Comparison of ENCODE assay signal across 8 cellular contexts in the genomic region with DNA sequence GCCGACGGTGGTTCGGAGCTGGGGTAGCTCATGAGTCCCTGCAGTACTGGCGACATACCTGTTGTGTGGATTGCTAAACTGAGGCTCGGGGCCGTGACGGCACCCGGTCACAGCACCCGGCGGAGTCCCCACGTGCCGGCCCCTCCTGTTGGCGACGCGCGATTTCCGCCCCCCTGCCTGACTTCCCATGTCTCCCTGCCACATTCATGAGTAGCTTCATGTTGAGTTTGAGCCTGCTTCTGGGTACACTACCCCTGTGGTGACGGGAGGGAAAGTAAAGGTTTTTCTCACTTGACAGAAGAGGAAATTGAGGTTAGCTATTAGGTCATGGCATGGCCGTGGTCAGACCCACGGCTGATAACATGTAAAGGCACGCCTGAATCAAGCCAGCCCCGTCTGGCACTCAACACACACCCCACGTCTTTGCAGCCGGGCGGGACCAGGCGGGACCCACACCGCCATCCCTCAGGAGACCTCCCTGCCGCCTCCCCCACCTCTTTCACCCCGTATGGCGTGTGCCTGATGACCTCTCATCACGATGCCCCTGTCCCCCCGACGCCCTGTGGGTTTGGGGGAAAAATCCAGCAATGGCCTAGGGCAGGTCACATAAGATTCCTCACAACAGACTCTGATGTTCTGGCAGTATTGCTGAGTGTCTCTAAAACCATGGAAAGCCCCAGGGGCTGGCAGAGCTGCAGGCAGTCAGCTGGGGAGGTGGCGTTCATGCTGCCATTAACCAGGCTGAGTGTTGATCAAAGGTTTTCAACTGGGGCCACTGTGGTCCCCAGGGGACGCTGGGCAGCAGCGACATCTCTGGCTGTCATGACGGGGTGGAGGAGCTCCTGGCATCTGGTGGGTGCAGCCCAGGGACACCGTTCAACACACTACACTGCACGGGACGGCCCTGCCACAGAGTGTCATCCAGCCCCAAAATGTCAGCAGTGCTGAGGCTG. TPM values are rescaled to one million over a fixed set of nuclear protein-coding genes. Genes with fewer than 3 reads are reported as not detected.
A peak's percentile ranks its signal among the peaks of the same experiment; 100 is the strongest.
DNase-seq lines count a peak whose midpoint lies in the region; ATAC-seq, FAIRE-seq and TF ChIP-seq lines count a peak whose summit lies in the region.

No MANE protein-coding gene starts in this region.

- H2AK5ac ChIP-seq in H1 (ENCODE audit: low read depth, low read length), result no peak overlapping the region

- no peak for TF ChIP-seq EP300 in H1 (IDR thresholded peaks at IDR 0.05; ENCODE audit: borderline replicate concordance in 1 of 2, low read depth in 2 of 2, low read length in 2 of 2)

- H2BK120ac ChIP-seq in H1 (replicated peaks; ENCODE audit: low read depth, low read length), result no peak overlapping the region

- no peaks in the 10 kb centered on the region; the same call in 1 of the 2 replicates for H3K23me2 ChIP-seq in H1 (ENCODE audit: low read depth, low read length)

- POLR2A ChIA-PET in H1 (lab: Charles Lee; ENCODE audit: partially characterized antibody), result no interaction called here

- H3K56ac ChIP-seq in H1 (replicated peaks; ENCODE audit: insufficient read length, low read depth, low read length), result peak overlapping the region; percentile 12

- ATAC-seq in GM18508 (IDR thresholded peaks at IDR 0.05; ENCODE audit: insufficient read depth, unreplicated experiment) (peak; percentile 60), GM21825 (IDR thresholded peaks at IDR 0.05; ENCODE audit: unreplicated experiment) (peak; percentile 58), psoas muscle (no peak)

- no peak for FAIRE-seq in H1 (lab: Jason Lieb, UNC)

- H3K27me3 ChIP-seq in H1 (replicated peaks in 1 of 4; ENCODE audit: control insufficient read depth in 3 of 4, extremely low read depth in 1 of 4, insufficient read depth in 3 of 4, low read length in 3 of 4), result no peaks in the 10 kb centered on the region
- H3K27me3 ChIP-seq in psoas muscle (ENCODE audit: insufficient read depth in 3 of 3, low read length in 2 of 3), result no peaks in the 10 kb centered on the region

- no peak overlapping the region for H3K4ac ChIP-seq in H1 (replicated peaks; ENCODE audit: insufficient read length, low read depth, low read length)

- TF ChIP-seq POLR2A in H1 (IDR thresholded peaks at IDR 0.05; ENCODE audit: control extremely low read depth in 1 of 2, low read depth in 2 of 2, low read length in 2 of 2), result no peak

- H3K27ac ChIP-seq in H1 (ENCODE audit: low read depth, low read length) (no peak overlapping the region), psoas muscle (no peak overlapping the region)

- DNase-seq in NCI-H226 (peak; percentile 6), H1 (ENCODE audit: low read depth in 1 of 2, low spot score in 2 of 2) (no peak), HT-29 (ENCODE audit: low spot score) (no peak), psoas muscle (no peak), GM03348 (ENCODE audit: low spot score) (no peak), anterior cingulate cortex (lab: John Stamatoyannopoulos, UW) (no peak)

- WGBS in H1 (ENCODE audit: extremely low coverage in 1 of 2, insufficient coverage in 1 of 2, insufficient read length in 1 of 2, insufficient replicate concordance in 2 of 2, low coverage in 1 of 2, low lambda C conversion rate in 2 of 2, missing lambda C conversion rate in 1 of 2), 2 experiments, result 91% methylated on average over 32 of the region's 40 CpGs; no CpG with 5 or more reads in 1 of the 2 experiments
- 72 to 86% (median 76%) methylated on average over 40 of the region's 40 CpGs for WGBS in psoas muscle, 3 donors

- H3K9me3 ChIP-seq in H1 (ENCODE audit: insufficient read depth in 2 of 2, low read depth in 1 of 2, low read length in 1 of 2), result peaks cover 0 to 3% of the 10 kb centered on the region in 2 experiments; a peak in 1 of 4 replicates
- peaks cover 4% of the 10 kb centered on the region for H3K9me3 ChIP-seq in psoas muscle

- CTCF ChIA-PET in H1 (lab: Charles Lee; ENCODE audit: partially characterized antibody), result no interaction called here

- TF ChIP-seq CTCF in H1 (IDR thresholded peaks at IDR 0.05; ENCODE audit: control extremely low read depth in 1 of 3, insufficient read depth in 1 of 3, low read depth in 1 of 3, low read length in 3 of 3) (no peak), psoas muscle (IDR thresholded peaks at IDR 0.05) (no peak)

- H3K4me3 ChIP-seq in H1 (ENCODE audit: extremely low read depth in 1 of 4, insufficient read depth in 2 of 4, low read depth in 3 of 4, low read length in 4 of 4) (no peak overlapping the region), psoas muscle (no peak overlapping the region)

- H4K91ac ChIP-seq in H1 (replicated peaks; ENCODE audit: insufficient read length, low read length), result no peak overlapping the region

- no peak for TF ChIP-seq RAD21 in H1 (IDR thresholded peaks at IDR 0.05 in 1 of 2, conservative IDR thresholded peaks at IDR 0.05 in 1 of 2; ENCODE audit: low read depth in 2 of 2, low read length in 2 of 2)

- H3K18ac ChIP-seq in H1 (ENCODE audit: extremely low read depth, low read length), result no peak overlapping the region

- H3K4me2 ChIP-seq in H1 (ENCODE audit: insufficient read depth in 1 of 2, low read depth in 2 of 2, low read length in 2 of 2), result no peak overlapping the region

- no peak overlapping the region for H2AFZ ChIP-seq in H1 (ENCODE audit: low read length)

- 0 out of 2 replicates have a peak overlapping the region, but pooled peaks have one; percentile 12 for H2BK5ac ChIP-seq in H1 (ENCODE audit: low read depth, low read length)

- H4K20me1 ChIP-seq in H1 (replicated peaks in 1 of 2; ENCODE audit: control insufficient read depth in 1 of 2, insufficient read depth in 2 of 2, low read length in 2 of 2), result no peaks in the 10 kb centered on the region

- H3K36me3 ChIP-seq in H1 (ENCODE audit: control insufficient read depth in 2 of 4, insufficient read depth in 4 of 4, low read length in 3 of 4) (no peaks in the 10 kb centered on the region), psoas muscle (ENCODE audit: insufficient read depth in 1 of 2, low read depth in 1 of 2) (no peaks in the 10 kb centered on the region)

- no peak overlapping the region for H2BK20ac ChIP-seq in H1 (ENCODE audit: low read length)

- no peak overlapping the region for H2BK15ac ChIP-seq in H1 (ENCODE audit: low read length)

- no peaks in the 10 kb centered on the region for H3K79me2 ChIP-seq in H1 (ENCODE audit: control insufficient read depth in 1 of 2, insufficient read depth in 2 of 2, low read length in 2 of 2)

- no peaks in the 10 kb centered on the region for H3K79me1 ChIP-seq in H1 (ENCODE audit: low read depth, low read length)

- no peak overlapping the region for H4K8ac ChIP-seq in H1 (ENCODE audit: extremely low read depth, insufficient read depth, low read length)

- H2BK12ac ChIP-seq in H1 (ENCODE audit: low read depth, low read length), result no peak overlapping the region

- no peak overlapping the region for H3K14ac ChIP-seq in H1 (ENCODE audit: insufficient read length)

- no peak overlapping the region for H3K23ac ChIP-seq in H1 (ENCODE audit: insufficient read length)

- intact Hi-C loops in psoas muscle (cut with DNase I), result no loop called here

- H3K4me1 ChIP-seq in H1 (replicated peaks in 1 of 4; ENCODE audit: control insufficient read depth in 3 of 4, insufficient read depth in 4 of 4, low read length in 3 of 4), result no peaks in the 10 kb centered on the region
- H3K4me1 ChIP-seq in psoas muscle, result no peaks in the 10 kb centered on the region

- H4K5ac ChIP-seq in H1 (ENCODE audit: insufficient read length, low read depth, low read length), result no peak overlapping the region

- no peak overlapping the region for H3K9ac ChIP-seq in H1 (replicated peaks in 1 of 4; ENCODE audit: extremely low read depth in 1 of 4, low read depth in 3 of 4, low read length in 3 of 4)

TF ChIP-seq in H1, 55 proteins besides CTCF, POLR2A, EP300 and RAD21 (continues in another document):
- TF ChIP-seq KDM5A (IDR thresholded peaks at IDR 0.05; ENCODE audit: low read length), result no peak
- TF ChIP-seq TEAD4 (IDR thresholded peaks at IDR 0.05; ENCODE audit: low read depth, low read length), result no peak
- TF ChIP-seq TCF12 (IDR thresholded peaks at IDR 0.05; ENCODE audit: low read depth, low read length), result no peak
- no peak for TF ChIP-seq RBBP5 (IDR thresholded peaks at IDR 0.05; ENCODE audit: borderline replicate concordance, low read depth, low read length)
- no peak for TF ChIP-seq RFX5 (IDR thresholded peaks at IDR 0.05; ENCODE audit: borderline replicate concordance, low read depth, low read length)
- TF ChIP-seq PHF8 (conservative IDR thresholded peaks at IDR 0.05; ENCODE audit: low read depth, low read length), result no peak

RNA-seq across cellular contexts. Expression of gene P2RY8, which starts 29.2 kb away (rescaled TPM):
- total RNA-seq in H1 (2021; fragmentation: NEBNext Ultra II Directional; extraction: Animal tissue kit (Norgen Biotek cat#: 25700)), result 0.09 and 0.11 TPM in 2 replicates
- polyA plus RNA-seq in H1 (2011; rRNA removed), result 0.15 and 0.19 TPM in 2 replicates
- 0.16 TPM for polyA plus RNA-seq in H1 (2011; cell fraction: cytosol; rRNA removed)
- polyA plus RNA-seq in H1 (2011; cell fraction: nucleus; rRNA removed), result 0.47 TPM
- 0.08 to 0.36 TPM (median 0.27 TPM) in 4 replicates for polyA plus RNA-seq in H1 (2012, experiment 1 of 2)
- polyA plus RNA-seq in H1 (2012, experiment 2 of 2), result 0.10 TPM
- polyA plus RNA-seq in H1 (2013, experiment 1 of 2), result 0.30 TPM
- polyA plus RNA-seq in H1 (2013, experiment 2 of 2), result 0.20 TPM
- polyA minus RNA-seq in H1 (2011; rRNA and poly(A)+ RNA removed), result 0.10 and 0.16 TPM in 2 replicates
- polyA minus RNA-seq in H1 (2011; cell fraction: cytosol; rRNA and poly(A)+ RNA removed), result not detected
- polyA minus RNA-seq in H1 (2011; cell fraction: nucleus; rRNA and poly(A)+ RNA removed), result 0.20 TPM
- not detected in 2 replicates for total RNA-seq in HT-29 (2014; rRNA removed; shearing (Covaris generic))
- total RNA-seq in psoas muscle, result 1 to 10 TPM; 1.3 to 4.1 (median 1.5) TPM
- polyA plus RNA-seq in psoas muscle, result 1 to 10 TPM in 2 of 3 donors, under 1 TPM in 1; 0.79 to 2.0 (median 1.3) TPM

RNA-seq across cellular contexts. Expression of gene ASMTL, which starts 55.1 kb away (rescaled TPM):
- 75.4 and 81.4 TPM in 2 replicates for total RNA-seq in H1 (2021; fragmentation: NEBNext Ultra II Directional; extraction: Animal tissue kit (Norgen Biotek cat#: 25700))
- polyA plus RNA-seq in H1 (2011; rRNA removed) (75.6 and 130 TPM in 2 replicates), psoas muscle (1 to 10 TPM; 6.6 to 9.8 (median 7.5) TPM)
- polyA plus RNA-seq in H1 (2011; cell fraction: cytosol; rRNA removed), result 92.6 TPM
- polyA plus RNA-seq in H1 (2011; cell fraction: nucleus; rRNA removed), result 104 TPM
- polyA plus RNA-seq in H1 (2012, experiment 1 of 2), result 51.7 to 90.7 TPM (median 78.8 TPM) in 4 replicates
- 57.9 TPM for polyA plus RNA-seq in H1 (2012, experiment 2 of 2)
- polyA plus RNA-seq in H1 (2013, experiment 1 of 2), result 41.0 TPM
- polyA plus RNA-seq in H1 (2013, experiment 2 of 2), result 39.2 TPM
- polyA minus RNA-seq in H1 (2011; rRNA and poly(A)+ RNA removed), result 47.0 and 49.0 TPM in 2 replicates
- polyA minus RNA-seq in H1 (2011; cell fraction: cytosol; rRNA and poly(A)+ RNA removed), result 52.1 TPM
- polyA minus RNA-seq in H1 (2011; cell fraction: nucleus; rRNA and poly(A)+ RNA removed), result 46.7 TPM
- 11.6 and 15.2 TPM in 2 replicates for total RNA-seq in HT-29 (2014; rRNA removed; shearing (Covaris generic))
- 10 to 100 TPM in 3 of 4 donors, 1 to 10 TPM in 1; 9.4 to 18.2 (median 11.9) TPM for total RNA-seq in psoas muscle

Comparison
In these comparisons a context has a peak if more than half of its experiments do, and no peak if none do; other contexts are left out.
1. ATAC-seq: peak in GM18508 (single experiment) and GM21825 (single experiment); none in psoas muscle (0 of 4).